ENCODE assay signal across 1 cellular context in the genomic region with DNA sequence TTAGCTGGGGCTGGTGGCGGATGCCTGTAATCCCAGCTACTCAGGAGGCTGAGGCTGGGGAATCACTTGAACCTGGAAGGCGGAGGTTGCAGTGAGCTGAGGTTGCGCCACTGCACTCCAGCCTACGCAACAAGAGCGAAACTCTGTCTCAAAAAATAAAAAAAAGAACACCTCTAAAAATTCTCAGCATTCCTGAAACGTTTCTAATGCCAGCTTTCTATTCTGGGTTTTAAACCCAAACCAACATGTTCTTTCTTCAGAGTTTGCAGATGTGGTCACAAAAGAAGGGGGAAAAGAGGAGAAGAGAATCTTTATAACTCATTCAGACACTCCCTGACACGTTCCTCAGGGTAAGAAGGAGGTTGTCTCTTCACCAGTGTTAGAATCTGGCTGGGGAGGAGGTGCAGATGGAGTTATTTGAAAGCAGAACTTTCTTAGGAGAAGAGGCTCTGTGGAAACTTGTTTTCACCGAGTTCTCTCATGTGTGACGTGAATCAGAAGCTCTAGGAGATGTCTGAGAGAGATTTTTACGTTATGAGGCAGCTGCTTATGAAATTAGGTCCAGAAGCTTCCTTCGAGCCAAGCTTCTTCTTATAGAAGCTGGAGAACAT.
TF ChIP-seq lines count a peak whose summit lies in the region.

No MANE protein-coding gene starts in this region.

TF ChIP-seq in SK-N-SH treated with all-trans-retinoic acid at 6 μM for 48 hours, 23 proteins besides CTCF, POLR2A, EP300 and RAD21 (continued from another document):
- TF ChIP-seq, protein P1, sequence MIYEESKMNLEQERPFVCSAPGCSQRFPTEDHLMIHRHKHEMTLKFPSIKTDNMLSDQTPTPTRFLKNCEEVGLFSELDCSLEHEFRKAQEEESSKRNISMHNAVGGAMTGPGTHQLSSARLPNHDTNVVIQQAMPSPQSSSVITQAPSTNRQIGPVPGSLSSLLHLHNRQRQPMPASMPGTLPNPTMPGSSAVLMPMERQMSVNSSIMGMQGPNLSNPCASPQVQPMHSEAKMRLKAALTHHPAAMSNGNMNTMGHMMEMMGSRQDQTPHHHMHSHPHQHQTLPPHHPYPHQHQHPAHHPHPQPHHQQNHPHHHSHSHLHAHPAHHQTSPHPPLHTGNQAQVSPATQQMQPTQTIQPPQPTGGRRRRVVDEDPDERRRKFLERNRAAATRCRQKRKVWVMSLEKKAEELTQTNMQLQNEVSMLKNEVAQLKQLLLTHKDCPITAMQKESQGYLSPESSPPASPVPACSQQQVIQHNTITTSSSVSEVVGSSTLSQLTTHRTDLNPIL (CRISPR knock-in tag; IDR thresholded peaks at IDR 0.05; ENCODE audit: low read depth): no peak
- TF ChIP-seq RARB (CRISPR knock-in tag; IDR thresholded peaks at IDR 0.05): no peak
- TF ChIP-seq GLIS3 (CRISPR knock-in tag; IDR thresholded peaks at IDR 0.05): no peak
